Comparison of ENCODE assay signal across 8 cellular contexts in genomic region chr20:57397693-57398108, GRCh38. TPM values are rescaled to one million over a fixed set of nuclear protein-coding genes. Genes with fewer than 3 reads are reported as not detected.
DNase-seq lines count a peak whose midpoint lies in the region; ATAC-seq and TF ChIP-seq lines count a peak whose summit lies in the region.

No MANE protein-coding gene starts in this region.

- H3K4me1 Mint-ChIP-seq in IgD-negative memory B cell (peaks cover 33 to 70% (median 54%) of the 10 kb centered on the region in 3 donors), naive B cell (peaks cover 77 to 94% (median 93%) of the 10 kb centered on the region in 3 donors)

- H3K27ac Mint-ChIP-seq in IgD-negative memory B cell: peak overlapping the region; percentile 97 to 100 (median 98)
- peak overlapping the region; percentile 99 to 100 (median 100) for H3K27ac Mint-ChIP-seq in naive B cell

- H3K4me3 ChIP-seq in BE2C (ENCODE audit: low read depth, low read length): no peak overlapping the region

- H3K4me3 Mint-ChIP-seq in IgD-negative memory B cell: peak overlapping the region; percentile 80 to 90 (median 85)
- peak overlapping the region; percentile 66 to 98 (median 90) for H3K4me3 Mint-ChIP-seq in naive B cell

- peak; percentile 86 for DNase-seq in activated effector memory CD4-positive, alpha-beta T cell treated with anti-CD3 and anti-CD28 coated beads, Interleukin-2, amount 50 U/mL, for 16 hours
- DNase-seq in naive B cell (peak; percentile 88), BE2C (no peak), GM03348 (ENCODE audit: low spot score) (no peak), SKM-1 (lab: John Stamatoyannopoulos, UW; ENCODE audit: unreplicated experiment) (no peak)

- H3K27me3 Mint-ChIP-seq in IgD-negative memory B cell (peaks cover 6% of the 10 kb centered on the region), naive B cell (no peaks in the 10 kb centered on the region)

- H3K4me1 ChIP-seq in BE2C: peaks cover 15% of the 10 kb centered on the region

- H3K27me3 ChIP-seq in BE2C: no peaks in the 10 kb centered on the region

- ATAC-seq in GM19035 (IDR thresholded peaks at IDR 0.05; ENCODE audit: unreplicated experiment) (peak; percentile 0), naive B cell (ENCODE audit: low read depth in 2 of 2) (peak; percentile 36 to 40), GM18511 (IDR thresholded peaks at IDR 0.05; ENCODE audit: unreplicated experiment) (no peak)

- peaks cover 0 to 1% (median 0%) of the 10 kb centered on the region in 3 donors for H3K9me3 Mint-ChIP-seq in IgD-negative memory B cell
- no peaks in the 10 kb centered on the region for H3K9me3 Mint-ChIP-seq in naive B cell

- H3K36me3 Mint-ChIP-seq in IgD-negative memory B cell (peaks cover 11% of the 10 kb centered on the region), naive B cell (peaks cover 14 to 39% of the 10 kb centered on the region in 2 donors)

- TF ChIP-seq CTCF in BE2C (IDR thresholded peaks at IDR 0.05; ENCODE audit: low read depth, low read length): no peak

- no peaks in the 10 kb centered on the region for H3K9me3 ChIP-seq in BE2C

- peaks cover 23% of the 10 kb centered on the region for H3K36me3 ChIP-seq in BE2C

RNA-seq across cellular contexts. Expression of gene RBM38, which starts 6.5 kb away (rescaled TPM):
- polyA plus RNA-seq in IgD-negative memory B cell (39.2 TPM), naive B cell (ENCODE audit: low read depth in 6 of 6) (100 to 1,000 TPM in 5 of 6 donors, 10 to 100 TPM in 1; 80.1 to 189 (median 157) TPM)
- polyA plus RNA-seq in BE2C (2012; ENCODE audit: insufficient read depth, insufficient read length, low read depth): 24.9 TPM

RNA-seq across cellular contexts. Expression of gene RAE1, which starts 46.6 kb away (rescaled TPM):
- polyA plus RNA-seq in IgD-negative memory B cell (38.6 TPM), naive B cell (ENCODE audit: low read depth in 6 of 6) (10 to 100 TPM; 31.1 to 55.1 (median 39.8) TPM)
- 75.8 TPM for polyA plus RNA-seq in BE2C (2012; ENCODE audit: insufficient read depth, insufficient read length, low read depth)

Comparison
In these comparisons a context has a peak if more than half of its experiments do, and no peak if none do; other contexts are left out.
1. DNase-seq: peak in activated effector memory CD4-positive, alpha-beta T cell treated with anti-CD3 and anti-CD28 coated beads, Interleukin-2, amount 50 U/mL, for 16 hours (single experiment) and naive B cell (single experiment); none in BE2C (single experiment), GM03348 (single experiment) and SKM-1 (single experiment).